23 cellular contexts compared by ENCODE assay signal in the genomic region with DNA sequence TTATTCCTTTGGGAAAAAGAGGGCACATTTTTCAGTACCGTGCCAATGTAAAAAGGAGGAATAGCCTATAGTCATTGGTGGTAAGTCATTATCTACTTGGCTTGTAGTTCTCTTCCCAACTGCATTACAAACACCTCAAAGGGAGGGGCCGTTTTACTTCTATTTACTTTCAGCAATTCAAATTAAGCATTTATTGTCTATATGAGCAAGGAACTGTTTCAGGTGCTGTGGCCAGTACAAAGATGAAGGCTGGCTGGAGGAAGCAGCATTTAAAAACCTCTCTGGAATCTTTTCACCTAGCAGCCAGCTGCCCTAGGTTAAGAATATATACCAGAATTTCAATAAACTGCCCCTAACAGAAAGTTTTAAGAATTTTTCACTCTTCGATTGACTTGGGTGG. TPM values are rescaled to one million over a fixed set of nuclear protein-coding genes. Genes with fewer than 3 reads are reported as not detected.
"Had no signal": no experiment of that assay in that cellular context is flagged by ENCODE, and none has a peak within 500 bp of the region (broad histone marks: within the 10 kb centered on the region; RNA-seq: fewer than 3 reads in every experiment).

No MANE protein-coding gene starts in this region.

- H3K27me3 Mint-ChIP-seq: activated CD4-positive, alpha-beta T cell treated with anti-CD3 and anti-CD28 coated beads, Interleukin-2, amount 10 ng/mL, durations not matched to agents 7 days and 5 days; activated naive CD8-positive, alpha-beta T cell treated with anti-CD3 and anti-CD28 coated beads, Interleukin-2, amount 10 ng/mL, durations not matched to agents 7 days and 5 days; activated T-cell treated with anti-CD3 and anti-CD28 coated beads, Interleukin-2, amount 50 U/mL, for 24 hours had no signal

- H3K27me3 ChIP-seq: body of pancreas, dorsolateral prefrontal cortex, tibial artery, vagina had no signal

- H3K4me1 ChIP-seq: tibial artery had no signal

- H3K4me3 ChIP-seq: body of pancreas, dorsolateral prefrontal cortex, tibial artery, vagina had no signal

- H3K27ac ChIP-seq: dorsolateral prefrontal cortex, epithelial cell of prostate, tibial artery, vagina had no signal

- ATAC-seq: activated CD8-positive, alpha-beta T cell treated with anti-CD3 and anti-CD28 coated beads, Interleukin-2, amount 10 ng/mL, durations not matched to agents 7 days and 5 days; body of pancreas; natural killer cell; stimulated activated naive CD8-positive, alpha-beta T cell treated with anti-CD3 and anti-CD28 coated beads, Interleukin-15, Interleukin-2, amounts not matched to agents 100 U/mL and 50 U/mL, for 24 hours had no signal

- H3K4me3 Mint-ChIP-seq: activated CD4-positive, alpha-beta T cell treated with anti-CD3 and anti-CD28 coated beads, Interleukin-2, amount 10 ng/mL, durations not matched to agents 7 days and 5 days; activated CD8-positive, alpha-beta T cell treated with anti-CD3 and anti-CD28 coated beads, Interleukin-2, amount 10 ng/mL, durations not matched to agents 7 days and 5 days; activated naive CD8-positive, alpha-beta T cell treated with anti-CD3 and anti-CD28 coated beads, Interleukin-2, amount 10 ng/mL, durations not matched to agents 7 days and 5 days; activated T-cell treated with anti-CD3 and anti-CD28 coated beads, Interleukin-2, amount 50 U/mL, for 24 hours; endodermal cell; natural killer cell had no signal

- H3K27ac Mint-ChIP-seq: activated CD4-positive, alpha-beta T cell treated with anti-CD3 and anti-CD28 coated beads, Interleukin-2, amount 10 ng/mL, durations not matched to agents 7 days and 5 days; activated CD8-positive, alpha-beta T cell treated with anti-CD3 and anti-CD28 coated beads, Interleukin-2, amount 10 ng/mL, durations not matched to agents 7 days and 5 days; activated naive CD8-positive, alpha-beta T cell treated with anti-CD3 and anti-CD28 coated beads, Interleukin-2, amount 10 ng/mL, durations not matched to agents 7 days and 5 days; activated T-cell treated with anti-CD3 and anti-CD28 coated beads, Interleukin-2, amount 50 U/mL, for 24 hours; activated T-helper 2 cell treated with anti-CD3 and anti-CD28 coated beads, Interferon-gamma antibody, Interleukin-2, Interleukin-4, amounts not matched to agents 10 μg/mL and 5 μg/mL and 100 μg/mL, durations not matched to agents 14 hours and 24 hours and 36 hours; endodermal cell; natural killer cell had no signal

- H3K36me3 Mint-ChIP-seq: activated naive CD8-positive, alpha-beta T cell treated with anti-CD3 and anti-CD28 coated beads, Interleukin-2, amount 10 ng/mL, durations not matched to agents 7 days and 5 days; natural killer cell had no signal

- H3K36me3 ChIP-seq: tibial artery, vagina had no signal

- DNase-seq: activated CD4-positive, alpha-beta T cell treated with anti-CD3 and anti-CD28 coated beads, Interleukin-2, amount 10 ng/mL, durations not matched to agents 7 days and 5 days; activated CD4-positive, CD25-positive, alpha-beta regulatory T cell; activated CD8-positive, alpha-beta T cell treated with anti-CD3 and anti-CD28 coated beads, Interleukin-2, amount 10 ng/mL, durations not matched to agents 7 days and 5 days; activated naive CD4-positive, alpha-beta T cell treated with Interleukin-2 at 50 U/mL for 16 hours; activated naive CD8-positive, alpha-beta T cell treated with anti-CD3 and anti-CD28 coated beads, Interleukin-2, amount 10 ng/mL, durations not matched to agents 7 days and 5 days; activated T-cell treated with anti-CD3 and anti-CD28 coated beads, Interleukin-2, amount 50 U/mL, for 24 hours; body of pancreas; dorsolateral prefrontal cortex; endodermal cell; foreskin fibroblast; hypothalamus; islet precursor cell; mammary epithelial cell; natural killer cell; nucleus accumbens; stimulated activated CD4-positive, alpha-beta T cell treated with anti-CD3 and anti-CD28 coated beads, Interleukin-2, amount 100 ng/mL, for 24 hours; stimulated activated naive CD8-positive, alpha-beta T cell treated with anti-CD3 and anti-CD28 coated beads, Interleukin-15, Interleukin-2, amounts not matched to agents 100 U/mL and 50 U/mL, for 24 hours; substantia nigra; T1000; tibial artery had no signal

- H3K4me1 Mint-ChIP-seq: activated CD4-positive, alpha-beta T cell treated with anti-CD3 and anti-CD28 coated beads, Interleukin-2, amount 10 ng/mL, durations not matched to agents 7 days and 5 days; activated naive CD8-positive, alpha-beta T cell treated with anti-CD3 and anti-CD28 coated beads, Interleukin-2, amount 10 ng/mL, durations not matched to agents 7 days and 5 days; natural killer cell had no signal

- H3K9me3 ChIP-seq: body of pancreas, tibial artery, vagina had no signal

- H3K9me3 Mint-ChIP-seq: activated CD4-positive, alpha-beta T cell treated with anti-CD3 and anti-CD28 coated beads, Interleukin-2, amount 10 ng/mL, durations not matched to agents 7 days and 5 days; activated naive CD8-positive, alpha-beta T cell treated with anti-CD3 and anti-CD28 coated beads, Interleukin-2, amount 10 ng/mL, durations not matched to agents 7 days and 5 days; activated T-cell treated with anti-CD3 and anti-CD28 coated beads, Interleukin-2, amount 50 U/mL, for 24 hours; activated T-helper 2 cell treated with anti-CD3 and anti-CD28 coated beads, Interferon-gamma antibody, Interleukin-2, Interleukin-4, amounts not matched to agents 10 μg/mL and 5 μg/mL and 100 μg/mL, durations not matched to agents 14 hours and 24 hours and 36 hours; endodermal cell; natural killer cell had no signal

RNA-seq across cellular contexts. Expression of gene SEMA6A, which starts 48.9 kb away (rescaled TPM):
- total RNA-seq: activated CD4-positive, alpha-beta T cell treated with anti-CD3 and anti-CD28 coated beads, Interleukin-2, amount 10 ng/mL, durations not matched to agents 7 days and 5 days; activated CD8-positive, alpha-beta T cell treated with anti-CD3 and anti-CD28 coated beads, Interleukin-2, amount 10 ng/mL, durations not matched to agents 7 days and 5 days; activated naive CD8-positive, alpha-beta T cell treated with anti-CD3 and anti-CD28 coated beads, Interleukin-2, amount 10 ng/mL, durations not matched to agents 7 days and 5 days; activated T-helper 2 cell treated with anti-CD3 and anti-CD28 coated beads, Interferon-gamma antibody, Interleukin-2, Interleukin-4, amounts not matched to agents 10 μg/mL and 5 μg/mL and 100 μg/mL, durations not matched to agents 14 hours and 24 hours and 36 hours; natural killer cell had no signal
